10 cellular contexts compared by ENCODE assay signal in the genomic region with DNA sequence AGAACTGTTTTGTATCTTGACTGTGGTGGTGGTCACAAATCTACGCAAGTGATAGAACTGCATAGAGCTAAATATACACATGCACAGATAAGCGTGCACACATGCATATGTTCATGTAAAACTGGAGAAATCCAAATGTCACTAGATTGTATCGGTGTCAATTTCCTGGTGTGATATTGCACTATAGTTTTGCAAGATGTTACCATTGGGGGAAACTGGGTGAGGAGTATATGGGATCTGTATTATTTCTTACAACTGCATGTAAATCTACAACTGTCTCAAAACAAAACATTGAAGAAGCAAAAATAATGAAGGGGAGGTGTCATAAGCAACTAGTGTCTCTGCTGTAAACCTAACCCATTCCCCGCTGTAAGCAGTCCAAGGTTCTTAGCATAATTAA. TPM values are rescaled to one million over a fixed set of nuclear protein-coding genes. Genes with fewer than 3 reads are reported as not detected.
"Had no signal": no experiment of that assay in that cellular context is flagged by ENCODE, and none has a peak within 500 bp of the region (broad histone marks: within the 10 kb centered on the region; RNA-seq: fewer than 3 reads in every experiment).

No MANE protein-coding gene starts in this region.

- DNase-seq: GM23248, GOT3, H7, H9, HCEC 1CT, HFFc6 had no signal

- H3K9me3 ChIP-seq: HAP-1 had no signal

- H3K4me2 ChIP-seq: GM23338 had no signal

- H3K4me1 ChIP-seq: HAP-1 had no signal

- H3K4me3 Mint-ChIP-seq: GM23338, H9, HFFc6 had no signal

- H2AFZ ChIP-seq: GM23248, GM23338 had no signal

- H3K4me3 ChIP-seq: GM23248, GM23338, HAP-1 had no signal

- H3K9ac ChIP-seq: GM23248 had no signal

- H3K36me3 ChIP-seq: HAP-1 had no signal

- ATAC-seq: HCT116 had no signal

- H3K27ac ChIP-seq: GM23248 had no signal

- H3K27ac Mint-ChIP-seq: GM23338, H9, HFFc6 had no signal

RNA-seq across cellular contexts. Expression of gene FAM163A, which starts 30.2 kb away (rescaled TPM):
- total RNA-seq: GM23248, GM23338, H4, HFFc6 had no signal
